12 cellular contexts compared by ENCODE assay signal in the genomic region with DNA sequence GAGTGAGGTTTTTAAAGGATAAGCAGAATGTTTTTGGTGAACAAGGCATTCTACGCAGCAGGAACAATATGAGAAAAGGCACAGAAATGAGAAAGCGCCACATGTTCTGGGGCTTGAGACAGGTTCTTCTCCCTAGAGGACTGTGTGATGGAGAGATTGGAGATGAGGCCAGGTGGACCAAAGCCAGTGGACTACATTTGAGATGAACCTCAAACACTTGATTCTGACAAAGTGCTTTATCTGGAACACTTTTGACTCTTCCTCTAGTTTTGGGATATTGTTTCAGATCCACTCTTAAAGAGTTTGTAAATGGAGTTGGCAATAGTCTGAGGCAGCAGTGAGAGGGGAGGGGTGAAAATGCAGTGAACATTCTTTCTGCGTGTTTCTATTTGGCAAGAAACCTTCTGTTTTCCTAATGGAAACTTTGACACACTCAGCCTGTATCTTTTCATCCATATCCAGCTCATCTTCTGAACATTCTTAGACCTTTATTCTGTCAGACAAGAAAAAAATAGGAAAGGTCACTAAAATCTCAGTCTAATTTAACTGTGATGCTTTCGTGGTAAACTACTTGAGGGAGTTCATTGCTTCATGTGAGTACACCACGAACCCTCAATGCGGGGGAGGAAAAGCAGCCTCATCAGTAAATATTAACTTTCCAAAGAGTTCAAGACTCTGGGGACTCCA. TPM values are rescaled to one million over a fixed set of nuclear protein-coding genes. Genes with fewer than 3 reads are reported as not detected.
DNase-seq lines count a peak whose midpoint lies in the region; ATAC-seq and TF ChIP-seq lines count a peak whose summit lies in the region.
"Had no signal": no experiment of that assay in that cellular context is flagged by ENCODE, and none has a peak within 500 bp of the region (broad histone marks: within the 10 kb centered on the region; RNA-seq: fewer than 3 reads in every experiment).

No MANE protein-coding gene starts in this region.

- H3K36me3 ChIP-seq in Karpas-422 (ENCODE audit: insufficient read depth, low read length) (no peaks in the 10 kb centered on the region), lower lobe of right lung (no peaks in the 10 kb centered on the region), suprapubic skin (no peaks in the 10 kb centered on the region)

- no peak for TF ChIP-seq POLR2A in suprapubic skin (IDR thresholded peaks at IDR 0.05)

- H3K4me1 ChIP-seq in Karpas-422 (ENCODE audit: low read length) (no peaks in the 10 kb centered on the region), lower lobe of right lung (peaks cover 6% of the 10 kb centered on the region), suprapubic skin (peaks cover 3% of the 10 kb centered on the region)

- no peaks in the 10 kb centered on the region for H3K9me2 ChIP-seq in Karpas-422 (replicated peaks; ENCODE audit: insufficient read depth, low read length)

- no peaks in the 10 kb centered on the region for H3K79me2 ChIP-seq in Karpas-422 (ENCODE audit: low read length)

- no peak overlapping the region for H3K4me2 ChIP-seq in Karpas-422 (ENCODE audit: low read depth, low read length, poor library complexity, severe bottlenecking)

- intact Hi-C loops in lower lobe of right lung (cut with DNase I): no loop called here

- H3K9ac ChIP-seq in Karpas-422 (ENCODE audit: low read length): no peak overlapping the region

- TF ChIP-seq EP300 in suprapubic skin (IDR thresholded peaks at IDR 0.05): no peak

- ATAC-seq in lower lobe of right lung (peak; percentile 34 to 62), HG03432 (IDR thresholded peaks at IDR 0.05; ENCODE audit: unreplicated experiment) (no peak)

- WGBS in suprapubic skin: 62% methylated on average over 6 of the region's 6 CpGs

- TF ChIP-seq CTCF in fibroblast of mammary gland (conservative IDR thresholded peaks at IDR 0.05; ENCODE audit: control insufficient read depth, insufficient read depth, low read depth, low read length) (no peak), lower lobe of right lung (IDR thresholded peaks at IDR 0.05) (no peak), suprapubic skin (IDR thresholded peaks at IDR 0.05) (no peak), GM13976 (IDR thresholded peaks at IDR 0.05; ENCODE audit: borderline replicate concordance, control extremely low read depth, extremely low read depth, insufficient read depth, missing control alignments) (no peak)

- H3K9me3 ChIP-seq in Karpas-422 (ENCODE audit: low read length): no peaks in the 10 kb centered on the region
- H3K9me3 ChIP-seq in lower lobe of right lung: no peaks in the 10 kb centered on the region
- no peaks in the 10 kb centered on the region for H3K9me3 ChIP-seq in suprapubic skin

- in situ Hi-C loops in GM13976 (cut with MboI; ENCODE audit: low sequenced_read_pairs, unreplicated experiment): no loop called here

- H3K27ac ChIP-seq in Karpas-422 (ENCODE audit: low read length) (no peak overlapping the region), lower lobe of right lung (no peak overlapping the region), suprapubic skin (peak overlapping the region; percentile 62)
- H3K27ac ChIP-seq: C4-2B had no signal

- no peaks in the 10 kb centered on the region for H4K20me1 ChIP-seq in Karpas-422 (ENCODE audit: insufficient read depth, low read depth, low read length)

- H3K27me3 ChIP-seq in Karpas-422 (ENCODE audit: low read length) (no peaks in the 10 kb centered on the region), lower lobe of right lung (ENCODE audit: low read depth) (no peaks in the 10 kb centered on the region), suprapubic skin (no peaks in the 10 kb centered on the region)

- no peak overlapping the region for H2AFZ ChIP-seq in Karpas-422 (ENCODE audit: low read length)

- no peak overlapping the region for H3K4me3 ChIP-seq in Karpas-422 (ENCODE audit: low read length)
- no peak overlapping the region for H3K4me3 ChIP-seq in fibroblast of mammary gland (ENCODE audit: control insufficient read depth, low read depth, low read length)
- H3K4me3 ChIP-seq in lower lobe of right lung: no peak overlapping the region
- no peak overlapping the region for H3K4me3 ChIP-seq in suprapubic skin

- DNase-seq in Karpas-422 (peak; percentile 1), fibroblast of mammary gland (ENCODE audit: low read depth) (peak; percentile 95), lower lobe of right lung (no peak), suprapubic skin (ENCODE audit: low spot score in 2 of 2) (peak; percentile 56 to 72), GM13976 (ENCODE audit: low spot score) (no peak), UCSD-AML1 (lab: John Stamatoyannopoulos, UW; ENCODE audit: unreplicated experiment) (no peak), NCI-H446 treated with DMSO at 0.1 percent for 48 hours (lab: John Stamatoyannopoulos, UW) (no peak)
- DNase-seq: GF-D8, NCI-H1092 treated with DMSO at 0.1 percent for 48 hours, RPMI8226 had no signal

RNA-seq across cellular contexts. Expression of a gene that starts 57.3 kb away (rescaled TPM):
- not detected in 2 replicates for total RNA-seq in Karpas-422 (2014; rRNA removed; shearing (Covaris generic); ENCODE audit: low replicate concordance)
- 12.8 TPM for total RNA-seq in lower lobe of right lung
- total RNA-seq in suprapubic skin: 1 to 10 TPM; 1.4 to 7.8 (median 4.0) TPM

Comparison
In these comparisons a context has a peak if more than half of its experiments do, and no peak if none do; other contexts are left out.
1. DNase-seq: peak in Karpas-422 (single experiment), fibroblast of mammary gland (single experiment) and suprapubic skin (2 of 2); none in lower lobe of right lung (single experiment), GM13976 (single experiment), UCSD-AML1 (single experiment) and NCI-H446 treated with DMSO at 0.1 percent for 48 hours (single experiment).